Comparison of ENCODE assay signal across 30 cellular contexts in the genomic region with DNA sequence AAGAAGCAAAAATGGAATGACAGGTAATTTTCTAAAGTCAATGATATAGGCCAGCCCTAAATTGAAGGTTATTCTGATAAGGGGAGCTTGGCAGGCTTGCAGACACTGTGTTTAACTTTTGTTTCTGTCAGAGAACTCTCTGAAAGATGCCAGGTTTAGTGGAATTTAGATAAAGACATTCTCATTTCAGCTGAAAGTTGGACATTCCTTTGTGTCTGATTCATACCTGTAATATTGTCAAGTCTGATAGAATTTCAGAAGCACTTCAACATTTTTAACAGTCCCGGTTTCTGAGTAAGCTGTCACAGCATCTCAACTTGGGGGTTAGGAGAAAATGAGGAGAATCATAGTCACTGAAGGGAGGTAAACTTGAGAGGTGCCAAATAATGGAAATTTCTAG.
DNase-seq lines count a peak whose midpoint lies in the region; ATAC-seq, FAIRE-seq and TF ChIP-seq lines count a peak whose summit lies in the region.
"Had no signal": no experiment of that assay in that cellular context is flagged by ENCODE, and none has a peak within 500 bp of the region (broad histone marks: within the 10 kb centered on the region; RNA-seq: fewer than 3 reads in every experiment).

No MANE protein-coding gene starts in this region.

- TF ChIP-seq CTCF in bronchial epithelial cell (IDR thresholded peaks at IDR 0.05; ENCODE audit: insufficient read depth, low read length, severe bottlenecking) = no peak

- ATAC-seq in left lobe of liver (peak; percentile 88), GM21786 (IDR thresholded peaks at IDR 0.05; ENCODE audit: unreplicated experiment) (no peak)
- ATAC-seq: esophagus mucosa; left lung; Panc1; stimulated activated naive CD8-positive, alpha-beta T cell treated with anti-CD3 and anti-CD28 coated beads, Interleukin-15, amount 100 ng/mL, for 72 hours had no signal

- H3K36me3 ChIP-seq in bronchial epithelial cell (ENCODE audit: control insufficient read depth, insufficient read depth, low read length) = no peaks in the 10 kb centered on the region
- H3K36me3 ChIP-seq: left lung, transverse colon had no signal

- H3K27ac Mint-ChIP-seq in T-helper 2 cell treated with Interferon-gamma antibody and Interleukin-4, amounts not matched to agents 5 μg/mL and 100 μg/mL, for 36 hours = no peak overlapping the region
- H3K27ac Mint-ChIP-seq: activated CD4-positive, alpha-beta memory T cell treated with anti-CD3 and anti-CD28 coated beads for 36 hours; CD4-positive, alpha-beta memory T cell; nephron had no signal

- no peaks in the 10 kb centered on the region for H3K36me3 Mint-ChIP-seq in T-helper 2 cell treated with Interferon-gamma antibody and Interleukin-4, amounts not matched to agents 5 μg/mL and 100 μg/mL, for 36 hours (ENCODE audit: low read depth)
- H3K36me3 Mint-ChIP-seq: activated CD4-positive, alpha-beta memory T cell treated with anti-CD3 and anti-CD28 coated beads for 36 hours; CD4-positive, alpha-beta memory T cell had no signal

- DNase-seq in ELR (ENCODE audit: low read depth) (peak; percentile 75), NCI-H226 (peak; percentile 87), bronchial epithelial cell (ENCODE audit: low read depth) (peak; percentile 37), left lobe of liver (ENCODE audit: low spot score) (no peak), islet precursor cell (no peak), NCI-H146 treated with DMSO at 0.1 percent for 48 hours (lab: John Stamatoyannopoulos, UW; ENCODE audit: unreplicated experiment) (no peak)
- DNase-seq in T-helper 2 cell treated with Interferon-gamma antibody and Interleukin-4, amounts not matched to agents 5 μg/mL and 100 μg/mL, for 36 hours (ENCODE audit: low spot score) = no peak
- DNase-seq: activated CD4-positive, alpha-beta memory T cell treated with anti-CD3 and anti-CD28 coated beads for 36 hours; activated CD4-positive, CD25-positive, alpha-beta regulatory T cell; activated gamma-delta T cell treated with Interleukin-2 at 50 U/mL for 16 hours; activated T-cell treated with anti-CD3 and anti-CD28 coated beads for 4 hours; amniotic stem cell; CD4-positive, alpha-beta memory T cell; DMS153; glutamatergic neuron; H9; left lung; midbrain; NCI-H1436; NCI-H82; stimulated activated CD4-positive, alpha-beta T cell treated with anti-CD3 and anti-CD28 coated beads, Interleukin-2, amount 100 ng/mL, for 48 hours; stimulated activated naive CD8-positive, alpha-beta T cell treated with anti-CD3 and anti-CD28 coated beads, Interleukin-15, amount 100 ng/mL, for 72 hours; transverse colon had no signal

- peaks cover 4% of the 10 kb centered on the region for H3K27me3 Mint-ChIP-seq in T-helper 2 cell treated with Interferon-gamma antibody and Interleukin-4, amounts not matched to agents 5 μg/mL and 100 μg/mL, for 36 hours (ENCODE audit: low read depth)
- H3K27me3 Mint-ChIP-seq: activated CD4-positive, alpha-beta memory T cell treated with anti-CD3 and anti-CD28 coated beads for 36 hours; CD4-positive, alpha-beta memory T cell; stimulated activated naive CD8-positive, alpha-beta T cell treated with anti-CD3 and anti-CD28 coated beads, Interleukin-15, amount 100 ng/mL, for 72 hours had no signal

- no peaks in the 10 kb centered on the region for H3K27me3 ChIP-seq in bronchial epithelial cell (ENCODE audit: control insufficient read depth, insufficient read depth, low read length)
- H3K27me3 ChIP-seq: left lung, transverse colon had no signal

- H3K9me3 Mint-ChIP-seq in T-helper 2 cell treated with Interferon-gamma antibody and Interleukin-4, amounts not matched to agents 5 μg/mL and 100 μg/mL, for 36 hours = no peaks in the 10 kb centered on the region
- H3K9me3 Mint-ChIP-seq: activated CD4-positive, alpha-beta memory T cell treated with anti-CD3 and anti-CD28 coated beads for 36 hours; CD4-positive, alpha-beta memory T cell; H9; nephron; stimulated activated naive CD8-positive, alpha-beta T cell treated with anti-CD3 and anti-CD28 coated beads, Interleukin-15, amount 100 ng/mL, for 72 hours had no signal

- no peak overlapping the region for H3K4me3 Mint-ChIP-seq in T-helper 2 cell treated with Interferon-gamma antibody and Interleukin-4, amounts not matched to agents 5 μg/mL and 100 μg/mL, for 36 hours
- H3K4me3 Mint-ChIP-seq: activated CD4-positive, alpha-beta memory T cell treated with anti-CD3 and anti-CD28 coated beads for 36 hours; CD4-positive, alpha-beta memory T cell; H9; nephron; stimulated activated naive CD8-positive, alpha-beta T cell treated with anti-CD3 and anti-CD28 coated beads, Interleukin-15, amount 100 ng/mL, for 72 hours had no signal

- no peak overlapping the region for H3K4me3 ChIP-seq in bronchial epithelial cell (ENCODE audit: low read depth, low read length)
- H3K4me3 ChIP-seq: left lung, smooth muscle cell, transverse colon had no signal

- H3K4me1 Mint-ChIP-seq in T-helper 2 cell treated with Interferon-gamma antibody and Interleukin-4, amounts not matched to agents 5 μg/mL and 100 μg/mL, for 36 hours (ENCODE audit: low read depth) = no peaks in the 10 kb centered on the region
- H3K4me1 Mint-ChIP-seq: CD4-positive, alpha-beta memory T cell; stimulated activated naive CD8-positive, alpha-beta T cell treated with anti-CD3 and anti-CD28 coated beads, Interleukin-15, amount 100 ng/mL, for 72 hours had no signal

- no peak for FAIRE-seq in bronchial epithelial cell (lab: Jason Lieb, UNC)
- FAIRE-seq: GM12891, GM19239 had no signal

Comparison
In these comparisons a context has a peak if more than half of its experiments do, and no peak if none do; other contexts are left out.
1. DNase-seq: peak in ELR (single experiment), NCI-H226 (single experiment) and bronchial epithelial cell (single experiment); none in left lobe of liver (single experiment), T-helper 2 cell treated with Interferon-gamma antibody and Interleukin-4, amounts not matched to agents 5 μg/mL and 100 μg/mL, for 36 hours (single experiment), islet precursor cell (single experiment) and NCI-H146 treated with DMSO at 0.1 percent for 48 hours (single experiment).